Comparison of ENCODE assay signal across 10 cellular contexts in the genomic region with DNA sequence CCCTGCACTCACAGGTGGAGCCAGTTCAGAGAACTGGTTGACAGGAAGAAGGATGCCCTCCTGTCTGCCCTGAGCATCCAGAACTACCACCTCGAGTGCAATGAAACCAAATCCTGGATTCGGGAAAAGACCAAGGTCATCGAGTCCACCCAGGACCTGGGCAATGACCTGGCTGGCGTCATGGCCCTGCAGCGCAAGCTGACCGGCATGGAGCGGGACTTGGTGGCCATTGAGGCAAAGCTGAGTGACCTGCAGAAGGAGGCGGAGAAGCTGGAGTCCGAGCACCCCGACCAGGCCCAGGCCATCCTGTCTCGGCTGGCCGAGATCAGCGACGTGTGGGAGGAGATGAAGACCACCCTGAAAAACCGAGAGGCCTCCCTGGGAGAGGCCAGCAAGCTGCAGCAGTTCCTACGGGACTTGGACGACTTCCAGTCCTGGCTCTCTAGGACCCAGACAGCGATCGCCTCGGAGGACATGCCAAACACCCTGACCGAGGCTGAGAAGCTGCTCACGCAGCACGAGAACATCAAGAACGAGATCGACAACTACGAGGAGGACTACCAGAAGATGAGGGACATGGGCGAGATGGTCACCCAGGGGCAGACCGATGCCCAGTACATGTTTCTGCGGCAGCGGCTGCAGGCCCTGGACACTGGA.
DNase-seq lines count a peak whose midpoint lies in the region; ATAC-seq, FAIRE-seq and TF ChIP-seq lines count a peak whose summit lies in the region.
"Had no signal": no experiment of that assay in that cellular context is flagged by ENCODE, and none has a peak within 500 bp of the region (broad histone marks: within the 10 kb centered on the region; RNA-seq: fewer than 3 reads in every experiment).

No MANE protein-coding gene starts in this region.

- H3K4ac ChIP-seq in H9 (ENCODE audit: low read depth, low read length), result no peak overlapping the region

- H4K20me1 ChIP-seq in H9 (ENCODE audit: control insufficient read depth, insufficient read depth, insufficient read length), result peaks cover 4% of the 10 kb centered on the region

- H3K79me2 ChIP-seq in H9 (ENCODE audit: insufficient read depth, low read length), result no peaks in the 10 kb centered on the region; the same call in 1 of the 2 replicates

- intact Hi-C loops in kidney (cut with DNase I), result no loop called here

- TF ChIP-seq CTCF in H9 (conservative IDR thresholded peaks at IDR 0.05) (no peak), kidney (IDR thresholded peaks at IDR 0.05; ENCODE audit: borderline replicate concordance, extremely low read depth, insufficient read depth) (no peak)

- peaks cover 57 to 94% (median 93%) of the 10 kb centered on the region in 3 experiments for H3K36me3 Mint-ChIP-seq in H9 (ENCODE audit: insufficient read depth in 1 of 3, low read depth in 3 of 3)

- no peak overlapping the region for H4K91ac ChIP-seq in H9 (ENCODE audit: insufficient read length, low read depth, low read length)

- H3K9me3 Mint-ChIP-seq in H9, result no peaks in the 10 kb centered on the region

- no peak overlapping the region for H2BK120ac ChIP-seq in H9 (ENCODE audit: low read depth, low read length, poor library complexity, severe bottlenecking)

- H3K27me3 Mint-ChIP-seq in H9 (ENCODE audit: low read depth), result no peaks in the 10 kb centered on the region

- ATAC-seq in activated CD4-positive, CD25-positive, alpha-beta regulatory T cell treated with anti-CD3 and anti-CD28 coated beads, Interleukin-2, amount 50 U/mL, for 24 hours, result no peak

- no peak overlapping the region for H3K4me2 ChIP-seq in H9 (ENCODE audit: insufficient read depth, insufficient read length, low read length)

- H2BK15ac ChIP-seq in H9 (ENCODE audit: low read depth, low read length), result no peak overlapping the region

- H2BK12ac ChIP-seq in H9 (ENCODE audit: insufficient read length, low read depth, low read length), result no peak overlapping the region

- no peak overlapping the region for H3K27ac ChIP-seq in H9 (ENCODE audit: insufficient read length, low read depth, low read length)
- H3K27ac ChIP-seq in angular gyrus (ENCODE audit: low read depth, low read length), result peak overlapping the region; percentile 2
- peak overlapping the region; percentile 35 to 62 for H3K27ac ChIP-seq in kidney (ENCODE audit: low read depth in 2 of 2, low read length in 2 of 2)
- peak overlapping the region; percentile 6 for H3K27ac ChIP-seq in skeletal muscle tissue (ENCODE audit: low read depth, low read length)

- no peak for FAIRE-seq in kidney (lab: Jason Lieb, UNC)

- DNase-seq in H9 (no peak), kidney (no peak), NK-92 (lab: John Stamatoyannopoulos, UW; ENCODE audit: unreplicated experiment) (no peak), NCI-H226 (no peak), NCI-H748 treated with DMSO at 0.1 percent for 48 hours (lab: John Stamatoyannopoulos, UW) (no peak)
- DNase-seq: effector CD4-positive, alpha-beta T cell; left colon had no signal

- no peak overlapping the region for H3K14ac ChIP-seq in H9 (ENCODE audit: insufficient read depth, low read length)

- no peak overlapping the region for H3K4me3 ChIP-seq in kidney (ENCODE audit: low read length in 2 of 2)
- H3K4me3 ChIP-seq in skeletal muscle tissue (ENCODE audit: low read length in 3 of 3), result no peak overlapping the region

- no peak overlapping the region for H3K23ac ChIP-seq in H9 (ENCODE audit: insufficient read length, low read depth, low read length)

- no peak overlapping the region for H3K4me3 Mint-ChIP-seq in H9

- H3K36me3 ChIP-seq in kidney (ENCODE audit: control insufficient read depth in 1 of 2, insufficient read depth in 2 of 2, low read length in 2 of 2) (peaks cover 56 to 88% of the 10 kb centered on the region in 2 donors), skeletal muscle tissue (ENCODE audit: control insufficient read depth in 3 of 3, insufficient read depth in 3 of 3, low read length in 3 of 3) (peaks cover 59 to 68% (median 59%) of the 10 kb centered on the region in 3 donors)

- no peak overlapping the region for H2BK5ac ChIP-seq in H9 (ENCODE audit: insufficient read length, low read length)

- no peak overlapping the region for H4K5ac ChIP-seq in H9 (ENCODE audit: insufficient read length, low read depth, low read length)

- no peak overlapping the region for H3K56ac ChIP-seq in H9 (ENCODE audit: insufficient read length, low read depth, low read length)

- no peak overlapping the region for H2AK5ac ChIP-seq in H9 (ENCODE audit: insufficient read length, low read length)

- H4K8ac ChIP-seq in H9 (replicated peaks; ENCODE audit: insufficient read length, low read depth, low read length), result no peak overlapping the region

- H3K9me3 ChIP-seq in H9 (ENCODE audit: control insufficient read depth, low read depth, low read length) (no peaks in the 10 kb centered on the region), kidney (ENCODE audit: control insufficient read depth in 1 of 2, low read length in 2 of 2) (no peaks in the 10 kb centered on the region), skeletal muscle tissue (ENCODE audit: control insufficient read depth in 3 of 3, low read length in 3 of 3) (no peaks in the 10 kb centered on the region)

- peak overlapping the region in 2 of 3 experiments; percentile 57 to 85; a peak in 4 of 7 replicates for H3K27ac Mint-ChIP-seq in H9

- H3K4me1 ChIP-seq in H9 (ENCODE audit: insufficient read depth, low read length) (no peaks in the 10 kb centered on the region), kidney (ENCODE audit: control insufficient read depth in 1 of 2, insufficient read depth in 1 of 2, low read depth in 1 of 2, low read length in 2 of 2) (peaks cover 42 to 50% of the 10 kb centered on the region in 2 donors), skeletal muscle tissue (ENCODE audit: control insufficient read depth in 3 of 3, insufficient read depth in 3 of 3, low read length in 3 of 3) (peaks cover 14 to 41% (median 38%) of the 10 kb centered on the region in 3 donors)

- H3K18ac ChIP-seq in H9 (ENCODE audit: insufficient read length, low read depth, low read length), result no peak overlapping the region

- no peaks in the 10 kb centered on the region for H3K23me2 ChIP-seq in H9 (ENCODE audit: insufficient read length, low read depth, low read length, poor library complexity, severe bottlenecking)

- H3K27me3 ChIP-seq in H9 (ENCODE audit: insufficient read depth, low read length) (no peaks in the 10 kb centered on the region), skeletal muscle tissue (ENCODE audit: control insufficient read depth in 3 of 3, insufficient read depth in 3 of 3, low read length in 3 of 3) (no peaks in the 10 kb centered on the region)

- no peaks in the 10 kb centered on the region for H3K79me1 ChIP-seq in H9 (ENCODE audit: insufficient read depth, low read depth, low read length, poor library complexity, severe bottlenecking)

- H2BK20ac ChIP-seq in H9 (ENCODE audit: low read depth, low read length, poor library complexity, severe bottlenecking), result no peak overlapping the region

- H2AFZ ChIP-seq in H9 (ENCODE audit: low read length), result no peak overlapping the region

- H3K9ac ChIP-seq in H9 (ENCODE audit: extremely low read depth, insufficient read length, low read length), result no peak overlapping the region
- H3K9ac ChIP-seq in kidney (ENCODE audit: low read length in 2 of 2), result peak overlapping the region in 1 of 2 donors; percentile 55
- H3K9ac ChIP-seq in skeletal muscle tissue (ENCODE audit: low read depth in 1 of 3, low read length in 3 of 3), result peak overlapping the region in 1 of 3 donors; percentile 27

- H3T11ph ChIP-seq in H9 (ENCODE audit: low read length), result no peak overlapping the region

- H3K4me1 Mint-ChIP-seq in H9, result no peaks in the 10 kb centered on the region; a peak in 1 of 4 replicates

- no CpG with 5 or more reads among the region's 30 CpGs for WGBS in H9 (ENCODE audit: extremely low coverage, insufficient read length, low lambda C conversion rate)
